In genomic region chr6:71280701-71281100, GRCh38 we compare ENCODE assay signal across 11 cellular contexts.
"Had no signal": no experiment of that assay in that cellular context is flagged by ENCODE, and none has a peak within 500 bp of the region (broad histone marks: within the 10 kb centered on the region; RNA-seq: fewer than 3 reads in every experiment).

No MANE protein-coding gene starts in this region.

- H3K9ac ChIP-seq: GM23248 had no signal

- ATAC-seq: GM23338, HCT116 had no signal

- H2AFZ ChIP-seq: GM23248, GM23338 had no signal

- FAIRE-seq: H1, H54 had no signal

- H3K36me3 ChIP-seq: HAP-1 had no signal

- H3K4me1 ChIP-seq: HAP-1 had no signal

- H3K4me3 ChIP-seq: GM23248, GM23338, HAP-1 had no signal

- H3K4me2 ChIP-seq: GM23338 had no signal

- H3K9me3 ChIP-seq: HAP-1 had no signal

- H3K27ac ChIP-seq: GM23248 had no signal

- DNase-seq: GM23248, GOT3, H7, H9, HCEC 1CT, HFFc6 had no signal
